9 cellular contexts compared by ENCODE assay signal in the genomic region with DNA sequence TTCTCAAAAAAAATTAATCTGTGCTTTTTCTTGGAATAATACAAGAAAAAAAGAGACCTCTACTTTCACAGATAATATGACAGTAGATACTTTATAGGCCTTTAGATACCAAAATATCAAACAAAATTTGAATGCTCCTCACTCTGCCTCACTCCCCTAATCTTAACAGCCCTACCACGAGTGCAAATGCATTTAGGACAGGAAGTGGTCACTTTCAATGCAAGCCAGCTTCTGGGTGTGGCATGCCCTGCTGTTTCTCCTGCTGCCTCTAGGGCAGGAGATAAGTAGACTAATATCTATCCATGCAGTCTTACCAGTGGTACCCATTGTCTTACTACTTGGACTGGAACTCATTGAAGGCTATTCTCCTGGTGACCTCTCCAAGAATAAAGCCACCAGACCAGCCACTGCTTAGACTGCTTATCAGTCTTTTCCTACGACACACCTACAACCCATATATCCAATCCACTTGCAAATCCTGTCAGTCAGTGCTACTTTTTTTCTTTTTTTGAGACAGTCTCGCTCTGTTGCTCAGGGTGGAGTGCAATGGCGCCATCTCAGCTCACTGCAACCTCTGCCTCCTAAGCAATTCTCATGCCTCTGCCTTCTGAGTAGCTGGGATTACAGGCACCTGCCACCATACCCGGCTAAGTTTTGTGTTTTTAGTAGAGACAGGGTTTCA. TPM values are rescaled to one million over a fixed set of nuclear protein-coding genes. Genes with fewer than 3 reads are reported as not detected.
DNase-seq lines count a peak whose midpoint lies in the region; ATAC-seq, FAIRE-seq and TF ChIP-seq lines count a peak whose summit lies in the region.
"Had no signal": no experiment of that assay in that cellular context is flagged by ENCODE, and none has a peak within 500 bp of the region (broad histone marks: within the 10 kb centered on the region; RNA-seq: fewer than 3 reads in every experiment).

No MANE protein-coding gene starts in this region.

- no peak for TF ChIP-seq POLR2A in GM12892 (IDR thresholded peaks at IDR 0.05; ENCODE audit: low read depth, low read length)

- H3K4me3 Mint-ChIP-seq in Caco-2 (ENCODE audit: unreplicated experiment) (no peak overlapping the region), type B pancreatic cell (no peak overlapping the region)
- no peak overlapping the region for H3K4me3 Mint-ChIP-seq in effector memory CD8-positive, alpha-beta T cell

- H3K27ac Mint-ChIP-seq in Caco-2 (ENCODE audit: unreplicated experiment) (no peak overlapping the region), type B pancreatic cell (no peak overlapping the region)
- peak overlapping the region in 1 of 2 donors; percentile 73 for H3K27ac Mint-ChIP-seq in effector memory CD8-positive, alpha-beta T cell

- H3K4me1 ChIP-seq in Caco-2, result no peaks in the 10 kb centered on the region

- no TSS peak for BruUV-seq in Caco-2 (replicated peaks; lab: Mats Ljungman, UMichigan)

- POLR2A ChIA-PET in Caco-2 (lab: Charles Lee), result no interaction called here

- no peaks in the 10 kb centered on the region for H3K9me3 ChIP-seq in Caco-2

- CTCF ChIA-PET in Caco-2 (lab: Charles Lee), result interaction anchor here (0.6 kb wide), 1 partner anchor 24 kb away, joined by 3 read pairs; a partner anchor contains a TSS

- DNase-seq in Caco-2 (peak; percentile 37 to 61), NOMO-1 treated with DMSO at 0.1 percent for 48 hours (lab: John Stamatoyannopoulos, UW; ENCODE audit: unreplicated experiment) (peak; percentile 55), type B pancreatic cell (ENCODE audit: extremely low spot score, unreplicated experiment) (no peak), GM12892 (ENCODE audit: insufficient read length) (no peak), activated gamma-delta T cell (lab: John Stamatoyannopoulos, UW) (no peak)
- no peak for DNase-seq in effector memory CD8-positive, alpha-beta T cell

- H3K9me3 Mint-ChIP-seq in Caco-2 (ENCODE audit: unreplicated experiment) (no peaks in the 10 kb centered on the region), type B pancreatic cell (no peaks in the 10 kb centered on the region)
- H3K9me3 Mint-ChIP-seq in effector memory CD8-positive, alpha-beta T cell, result no peaks in the 10 kb centered on the region

- H3K27me3 Mint-ChIP-seq in Caco-2 (ENCODE audit: insufficient read depth, unreplicated experiment), result no peaks in the 10 kb centered on the region
- peaks cover 15 to 19% of the 10 kb centered on the region in 2 donors for H3K27me3 Mint-ChIP-seq in effector memory CD8-positive, alpha-beta T cell
- H3K27me3 Mint-ChIP-seq in type B pancreatic cell, result no peaks in the 10 kb centered on the region

- no peak overlapping the region for H3K4me3 ChIP-seq in Caco-2 (ENCODE audit: low read depth, low read length)

- ATAC-seq in GM18868 (IDR thresholded peaks at IDR 0.05; ENCODE audit: unreplicated experiment), result peak; percentile 99
- ATAC-seq in HG02938 (IDR thresholded peaks at IDR 0.05; ENCODE audit: unreplicated experiment), result peak; percentile 99
- ATAC-seq in effector memory CD8-positive, alpha-beta T cell (replicated peaks), result peak; percentile 65

- FAIRE-seq in GM12892 (lab: Jason Lieb, UNC), result no peak
- FAIRE-seq: TTC549 had no signal

- H3K4me1 Mint-ChIP-seq in Caco-2 (ENCODE audit: low read depth, unreplicated experiment) (no peaks in the 10 kb centered on the region), type B pancreatic cell (ENCODE audit: unreplicated experiment) (peaks cover 4% of the 10 kb centered on the region)
- peaks cover 0 to 5% of the 10 kb centered on the region in 2 donors for H3K4me1 Mint-ChIP-seq in effector memory CD8-positive, alpha-beta T cell (ENCODE audit: low read depth in 2 of 2)

- H3K27me3 ChIP-seq in Caco-2 (replicated peaks; ENCODE audit: control insufficient read depth, insufficient read depth, low read length), result no peaks in the 10 kb centered on the region

- H3K36me3 Mint-ChIP-seq in Caco-2 (ENCODE audit: insufficient read depth, unreplicated experiment), result no peaks in the 10 kb centered on the region
- H3K36me3 Mint-ChIP-seq in effector memory CD8-positive, alpha-beta T cell (ENCODE audit: insufficient read depth), result no peaks in the 10 kb centered on the region
- no peaks in the 10 kb centered on the region for H3K36me3 Mint-ChIP-seq in type B pancreatic cell

- no peaks in the 10 kb centered on the region for H3K36me3 ChIP-seq in Caco-2 (ENCODE audit: control insufficient read depth, insufficient read depth, low read length)

- TF ChIP-seq CTCF in Caco-2 (IDR thresholded peaks at IDR 0.05; ENCODE audit: insufficient read depth in 1 of 2, low read depth in 1 of 2, low read length in 1 of 2, severe bottlenecking in 1 of 2, unreplicated experiment in 1 of 2) (peak; percentile 30 to 38), type B pancreatic cell (conservative IDR thresholded peaks at IDR 0.05) (peak; percentile 61)

- intact Hi-C loops in Caco-2 (cut with micrococcal nuclease; ENCODE audit: unreplicated experiment), result no loop called here

RNA-seq across cellular contexts. Expression of a gene that starts 23.0 kb away (rescaled TPM):
- total RNA-seq in Caco-2 (2022) (0.30 TPM in 1 of 2 replicates, not detected in the other), type B pancreatic cell (ENCODE audit: low replicate concordance) (5.9 and 7.2 TPM in 2 replicates)
- polyA plus RNA-seq in GM12892 (2012; ENCODE audit: missing spikeins), result not detected

RNA-seq across cellular contexts. Expression of a gene that starts 24.3 kb away (rescaled TPM):
- 99.2 and 110 TPM in 2 replicates for total RNA-seq in Caco-2 (2022)
- 44.4 and 49.2 TPM in 2 replicates for total RNA-seq in type B pancreatic cell (ENCODE audit: low replicate concordance)
- 16.7 TPM for polyA plus RNA-seq in GM12892 (2012; ENCODE audit: missing spikeins)

Comparison
In these comparisons a context has a peak if more than half of its experiments do, and no peak if none do; other contexts are left out.
1. DNase-seq: peak in Caco-2 (2 of 2) and NOMO-1 treated with DMSO at 0.1 percent for 48 hours (single experiment); none in effector memory CD8-positive, alpha-beta T cell (0 of 3), type B pancreatic cell (single experiment), GM12892 (single experiment) and activated gamma-delta T cell (single experiment).
2. Peak in every context shown above with its lines, with median percentiles within 50 percentile points of each other: ATAC-seq.